Comparison of ENCODE assay signal across 8 cellular contexts in the genomic region with DNA sequence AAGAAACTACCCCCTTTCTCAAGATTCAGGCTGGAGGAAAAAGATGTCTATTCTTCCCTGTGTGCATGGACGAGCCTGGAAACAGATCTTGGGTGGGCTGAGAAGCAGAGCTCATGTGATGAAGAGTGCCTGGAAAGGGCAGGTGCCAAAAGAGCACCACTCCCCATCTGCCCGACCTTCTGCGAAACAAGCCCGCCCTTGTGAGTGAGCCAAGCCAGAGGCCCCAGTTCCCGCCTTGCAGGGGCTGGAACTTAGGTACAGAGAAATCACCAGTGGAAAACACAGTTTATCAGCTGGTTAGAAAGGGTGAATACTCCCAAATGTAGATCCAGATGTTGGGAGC. TPM values are rescaled to one million over a fixed set of nuclear protein-coding genes. Genes with fewer than 3 reads are reported as not detected.
DNase-seq lines count a peak whose midpoint lies in the region; ATAC-seq and TF ChIP-seq lines count a peak whose summit lies in the region.

No MANE protein-coding gene starts in this region.

- 16% methylated on average over 5 of the region's 5 CpGs for WGBS in prostate gland

- H3K9me3 ChIP-seq in HEK293 (ENCODE audit: control insufficient read depth, insufficient read depth, low read depth, low read length) = no peaks in the 10 kb centered on the region
- H3K9me3 ChIP-seq in prostate gland = no peaks in the 10 kb centered on the region

- peaks cover 20% of the 10 kb centered on the region for H3K4me1 ChIP-seq in HEK293 (ENCODE audit: control insufficient read depth, insufficient read depth, low read length)
- peaks cover 14% of the 10 kb centered on the region for H3K4me1 ChIP-seq in prostate gland (replicated peaks)

- H3K4me3 ChIP-seq in HEK293 (ENCODE audit: low read depth, low read length) (peak overlapping the region; percentile 10), fibroblast of mammary gland (ENCODE audit: control insufficient read depth, low read depth, low read length) (peak overlapping the region; percentile 79), prostate gland (peak overlapping the region; percentile 91 to 96)

- H3K36me3 ChIP-seq in HEK293 (ENCODE audit: control insufficient read depth in 2 of 2, insufficient read depth in 1 of 2, low read length in 2 of 2) = peaks cover 0 to 37% of the 10 kb centered on the region in 2 experiments; a peak in 2 of 3 replicates
- no peaks in the 10 kb centered on the region for H3K36me3 ChIP-seq in prostate gland

- intact Hi-C loops in prostate gland (cut with DNase I) = no loop called here

- POLR2A ChIA-PET in HEK293 (lab: Yijun Ruan, JAX) = interaction anchor here (1.4 kb wide), 1 partner anchor 17 kb away, joined by 4 read pairs; no protein-coding TSS in a partner anchor

- H3K27ac ChIP-seq in HEK293 (ENCODE audit: extremely low read depth, low read depth, low read length) (no peak overlapping the region), prostate gland (peak overlapping the region; percentile 95 to 97)

- TF ChIP-seq POLR2A in prostate gland (IDR thresholded peaks at IDR 0.05) = no peak

- CTCF ChIA-PET in HEK293 (lab: Yijun Ruan, JAX) = interaction anchor here (0.5 to 2.1 kb wide), 3 partner anchors 52 to 265 kb away, joined by 3 to 6 read pairs (median 3); no protein-coding TSS in a partner anchor

- TF ChIP-seq CTCF in HEK293 (tag by site-specific recombination; IDR thresholded peaks at IDR 0.05) = no peak
- TF ChIP-seq CTCF in fibroblast of mammary gland (conservative IDR thresholded peaks at IDR 0.05; ENCODE audit: control insufficient read depth, insufficient read depth, low read depth, low read length) = no peak
- no peak for TF ChIP-seq CTCF in prostate gland (IDR thresholded peaks at IDR 0.05)

- no peaks in the 10 kb centered on the region for H3K27me3 ChIP-seq in prostate gland (replicated peaks; ENCODE audit: insufficient read depth)

- peak; percentile 68 for DNase-seq in fibroblast of mammary gland (ENCODE audit: low read depth)
- no peak for DNase-seq in prostate gland (ENCODE audit: low spot score)
- DNase-seq in COR-L47 (lab: John Stamatoyannopoulos, UW) = no peak
- DNase-seq in stimulated activated CD4-positive, alpha-beta T cell treated with anti-CD3 and anti-CD28 coated beads, Interleukin-2, amount 100 ng/mL, for 24 hours = no peak

- ATAC-seq in SK-N-SH treated with all-trans-retinoic acid at 6 μM for 48 hours (peak; percentile 1; the same call in 1 of the 3 replicates), HG03159 (IDR thresholded peaks at IDR 0.05; ENCODE audit: unreplicated experiment) (no peak), HG02623 (IDR thresholded peaks at IDR 0.05; ENCODE audit: unreplicated experiment) (no peak)

TF ChIP-seq in HEK293, 187 proteins besides CTCF, POLR2A, EP300 and RAD21:
- TF ChIP-seq ZNF354C (tag by site-specific recombination; IDR thresholded peaks at IDR 0.05; ENCODE audit: borderline replicate concordance, low read depth) (no peak), ZBTB8A (tag by site-specific recombination; IDR thresholded peaks at IDR 0.05) (no peak), ZNF776 (tag by site-specific recombination; IDR thresholded peaks at IDR 0.05; ENCODE audit: borderline replicate concordance) (no peak), SP2 (tag by site-specific recombination; IDR thresholded peaks at IDR 0.05) (peak; percentile 60), ZNF621 (tag by site-specific recombination; IDR thresholded peaks at IDR 0.05) (no peak), ZNF341 (tag by site-specific recombination; IDR thresholded peaks at IDR 0.05; ENCODE audit: low read depth) (no peak)
- TF ChIP-seq, protein P1, sequence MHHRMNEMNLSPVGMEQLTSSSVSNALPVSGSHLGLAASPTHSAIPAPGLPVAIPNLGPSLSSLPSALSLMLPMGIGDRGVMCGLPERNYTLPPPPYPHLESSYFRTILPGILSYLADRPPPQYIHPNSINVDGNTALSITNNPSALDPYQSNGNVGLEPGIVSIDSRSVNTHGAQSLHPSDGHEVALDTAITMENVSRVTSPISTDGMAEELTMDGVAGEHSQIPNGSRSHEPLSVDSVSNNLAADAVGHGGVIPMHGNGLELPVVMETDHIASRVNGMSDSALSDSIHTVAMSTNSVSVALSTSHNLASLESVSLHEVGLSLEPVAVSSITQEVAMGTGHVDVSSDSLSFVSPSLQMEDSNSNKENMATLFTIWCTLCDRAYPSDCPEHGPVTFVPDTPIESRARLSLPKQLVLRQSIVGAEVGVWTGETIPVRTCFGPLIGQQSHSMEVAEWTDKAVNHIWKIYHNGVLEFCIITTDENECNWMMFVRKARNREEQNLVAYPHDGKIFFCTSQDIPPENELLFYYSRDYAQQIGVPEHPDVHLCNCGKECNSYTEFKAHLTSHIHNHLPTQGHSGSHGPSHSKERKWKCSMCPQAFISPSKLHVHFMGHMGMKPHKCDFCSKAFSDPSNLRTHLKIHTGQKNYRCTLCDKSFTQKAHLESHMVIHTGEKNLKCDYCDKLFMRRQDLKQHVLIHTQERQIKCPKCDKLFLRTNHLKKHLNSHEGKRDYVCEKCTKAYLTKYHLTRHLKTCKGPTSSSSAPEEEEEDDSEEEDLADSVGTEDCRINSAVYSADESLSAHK (tag by site-specific recombination; IDR thresholded peaks at IDR 0.05) = no peak

TF ChIP-seq in SK-N-SH treated with all-trans-retinoic acid at 6 μM for 48 hours, 23 proteins besides CTCF, POLR2A, EP300 and RAD21:
- TF ChIP-seq GLIS3 (CRISPR knock-in tag; IDR thresholded peaks at IDR 0.05) (no peak), ISL1 (CRISPR knock-in tag; IDR thresholded peaks at IDR 0.05) (no peak), ZFP30 (CRISPR knock-in tag; IDR thresholded peaks at IDR 0.05) (no peak), TCF4 (CRISPR knock-in tag; IDR thresholded peaks at IDR 0.05; ENCODE audit: borderline replicate concordance) (no peak), ARNTL (CRISPR knock-in tag; IDR thresholded peaks at IDR 0.05; ENCODE audit: borderline replicate concordance, low read depth) (no peak), ESRRG (CRISPR knock-in tag; IDR thresholded peaks at IDR 0.05) (no peak), PPARA (CRISPR knock-in tag; IDR thresholded peaks at IDR 0.05; ENCODE audit: borderline replicate concordance) (no peak), ZNF70 (CRISPR knock-in tag; IDR thresholded peaks at IDR 0.05) (no peak), ZC3H10 (CRISPR knock-in tag; IDR thresholded peaks at IDR 0.05) (no peak), ZNF8 (CRISPR knock-in tag; IDR thresholded peaks at IDR 0.05) (no peak), ZFP3 (CRISPR knock-in tag; IDR thresholded peaks at IDR 0.05) (no peak), CREB5 (CRISPR knock-in tag; IDR thresholded peaks at IDR 0.05; ENCODE audit: low read depth) (no peak)
- TF ChIP-seq, protein P2, sequence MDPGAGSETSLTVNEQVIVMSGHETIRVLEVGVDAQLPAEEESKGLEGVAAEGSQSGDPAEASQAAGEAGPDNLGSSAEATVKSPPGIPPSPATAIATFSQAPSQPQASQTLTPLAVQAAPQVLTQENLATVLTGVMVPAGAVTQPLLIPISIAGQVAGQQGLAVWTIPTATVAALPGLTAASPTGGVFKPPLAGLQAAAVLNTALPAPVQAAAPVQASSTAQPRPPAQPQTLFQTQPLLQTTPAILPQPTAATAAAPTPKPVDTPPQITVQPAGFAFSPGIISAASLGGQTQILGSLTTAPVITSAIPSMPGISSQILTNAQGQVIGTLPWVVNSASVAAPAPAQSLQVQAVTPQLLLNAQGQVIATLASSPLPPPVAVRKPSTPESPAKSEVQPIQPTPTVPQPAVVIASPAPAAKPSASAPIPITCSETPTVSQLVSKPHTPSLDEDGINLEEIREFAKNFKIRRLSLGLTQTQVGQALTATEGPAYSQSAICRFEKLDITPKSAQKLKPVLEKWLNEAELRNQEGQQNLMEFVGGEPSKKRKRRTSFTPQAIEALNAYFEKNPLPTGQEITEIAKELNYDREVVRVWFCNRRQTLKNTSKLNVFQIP (CRISPR knock-in tag; IDR thresholded peaks at IDR 0.05; ENCODE audit: borderline replicate concordance, low read depth) = no peak
- TF ChIP-seq, protein P3, sequence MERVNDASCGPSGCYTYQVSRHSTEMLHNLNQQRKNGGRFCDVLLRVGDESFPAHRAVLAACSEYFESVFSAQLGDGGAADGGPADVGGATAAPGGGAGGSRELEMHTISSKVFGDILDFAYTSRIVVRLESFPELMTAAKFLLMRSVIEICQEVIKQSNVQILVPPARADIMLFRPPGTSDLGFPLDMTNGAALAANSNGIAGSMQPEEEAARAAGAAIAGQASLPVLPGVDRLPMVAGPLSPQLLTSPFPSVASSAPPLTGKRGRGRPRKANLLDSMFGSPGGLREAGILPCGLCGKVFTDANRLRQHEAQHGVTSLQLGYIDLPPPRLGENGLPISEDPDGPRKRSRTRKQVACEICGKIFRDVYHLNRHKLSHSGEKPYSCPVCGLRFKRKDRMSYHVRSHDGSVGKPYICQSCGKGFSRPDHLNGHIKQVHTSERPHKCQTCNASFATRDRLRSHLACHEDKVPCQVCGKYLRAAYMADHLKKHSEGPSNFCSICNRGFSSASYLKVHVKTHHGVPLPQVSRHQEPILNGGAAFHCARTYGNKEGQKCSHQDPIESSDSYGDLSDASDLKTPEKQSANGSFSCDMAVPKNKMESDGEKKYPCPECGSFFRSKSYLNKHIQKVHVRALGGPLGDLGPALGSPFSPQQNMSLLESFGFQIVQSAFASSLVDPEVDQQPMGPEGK (CRISPR knock-in tag; IDR thresholded peaks at IDR 0.05; ENCODE audit: borderline replicate concordance) = no peak

RNA-seq across cellular contexts. Expression of gene A3GALT2, which starts 26.7 kb away (rescaled TPM):
- total RNA-seq in prostate gland = under 1 TPM in 1 of 2 donors, not detected in 1; 0.46 TPM

Comparison
In these comparisons a context has a peak if more than half of its experiments do, and no peak if none do; other contexts are left out.
1. H3K4me3 ChIP-seq: peak in every context shown above with its lines; median percentile 94 in prostate gland; 79 in fibroblast of mammary gland; 10 in HEK293.